ENCODE assay signal across 24 cellular contexts in genomic region chr3:120017692-120018091, GRCh38.
"Had no signal": no experiment of that assay in that cellular context is flagged by ENCODE, and none has a peak within 500 bp of the region (broad histone marks: within the 10 kb centered on the region; RNA-seq: fewer than 3 reads in every experiment).

No MANE protein-coding gene starts in this region.

- ATAC-seq: activated CD8-positive, alpha-beta memory T cell treated with anti-CD3 and anti-CD28 coated beads, Interleukin-2, amount 10 ng/mL, durations not matched to agents 7 days and 5 days; activated CD8-positive, alpha-beta T cell treated with anti-CD3 and anti-CD28 coated beads for 36 hours; activated T-helper 17 cell treated with anti-CD3 and anti-CD28 coated beads, Interleukin-2, amount 50 U/mL, for 72 hours; gastrocnemius medialis; left ventricle myocardium superior; naive thymus-derived CD8-positive, alpha-beta T cell; right cardiac atrium had no signal

- H3K9me3 ChIP-seq: breast epithelium, esophagus muscularis mucosa, gastrocnemius medialis, stomach, suprapubic skin, tibial nerve had no signal

- DNase-seq: activated CD4-positive, alpha-beta T cell treated with anti-CD3 and anti-CD28 coated beads for 48 hours; activated CD4-positive, CD25-positive, alpha-beta regulatory T cell; activated CD8-positive, alpha-beta memory T cell treated with anti-CD3 and anti-CD28 coated beads, Interleukin-2, amount 10 ng/mL, durations not matched to agents 7 days and 5 days; activated CD8-positive, alpha-beta T cell treated with anti-CD3 and anti-CD28 coated beads for 36 hours; activated T-cell treated with anti-CD3 and anti-CD28 coated beads for 4 hours; gastrocnemius medialis; hippocampal formation; left ventricle myocardium superior; mammary epithelial cell; naive thymus-derived CD8-positive, alpha-beta T cell; right cardiac atrium; stimulated activated CD4-positive, alpha-beta T cell treated with anti-CD3 and anti-CD28 coated beads, Interleukin-4, amount 100 ng/mL, for 4 hours; stomach; T1000 had no signal

- H3K36me3 ChIP-seq: breast epithelium, esophagus muscularis mucosa, gastrocnemius medialis, stomach, suprapubic skin, tibial nerve had no signal

- H3K4me3 ChIP-seq: breast epithelium, coronary artery, esophagus muscularis mucosa, gastrocnemius medialis, stomach, suprapubic skin, tibial nerve had no signal

- H3K9me3 Mint-ChIP-seq: activated CD8-positive, alpha-beta T cell treated with anti-CD3 and anti-CD28 coated beads for 36 hours; activated naive CD4-positive, alpha-beta T cell treated with anti-CD3 and anti-CD28 coated beads, Interleukin-2, amount 50 U/mL, for 72 hours; activated T-helper 17 cell treated with anti-CD3 and anti-CD28 coated beads, Interleukin-2, amount 50 U/mL, for 72 hours; mesothelial cell of epicardium; naive thymus-derived CD8-positive, alpha-beta T cell; T-helper 1 cell treated with Interleukin-12 subunit alpha and Interleukin-12 subunit beta and Interleukin-4 antibody, amounts not matched to agents 30 μg/mL and 1 μg/mL, for 36 hours had no signal

- H3K27ac Mint-ChIP-seq: activated CD8-positive, alpha-beta memory T cell treated with anti-CD3 and anti-CD28 coated beads, Interleukin-2, amount 10 ng/mL, durations not matched to agents 7 days and 5 days; activated CD8-positive, alpha-beta T cell treated with anti-CD3 and anti-CD28 coated beads for 36 hours; activated T-helper 17 cell treated with anti-CD3 and anti-CD28 coated beads, Interleukin-2, amount 50 U/mL, for 72 hours; mesothelial cell of epicardium; T-helper 1 cell treated with Interleukin-12 subunit alpha and Interleukin-12 subunit beta and Interleukin-4 antibody, amounts not matched to agents 30 μg/mL and 1 μg/mL, for 36 hours had no signal

- H3K27me3 ChIP-seq: breast epithelium, esophagus muscularis mucosa, gastrocnemius medialis, stomach, suprapubic skin, tibial nerve had no signal

- H3K27me3 Mint-ChIP-seq: activated CD8-positive, alpha-beta memory T cell treated with anti-CD3 and anti-CD28 coated beads, Interleukin-2, amount 10 ng/mL, durations not matched to agents 7 days and 5 days; activated CD8-positive, alpha-beta T cell treated with anti-CD3 and anti-CD28 coated beads for 36 hours; activated T-helper 17 cell treated with anti-CD3 and anti-CD28 coated beads, Interleukin-2, amount 50 U/mL, for 72 hours; naive thymus-derived CD8-positive, alpha-beta T cell had no signal

- H3K4me3 Mint-ChIP-seq: activated CD8-positive, alpha-beta memory T cell treated with anti-CD3 and anti-CD28 coated beads, Interleukin-2, amount 10 ng/mL, durations not matched to agents 7 days and 5 days; activated CD8-positive, alpha-beta T cell treated with anti-CD3 and anti-CD28 coated beads for 36 hours; activated T-helper 17 cell treated with anti-CD3 and anti-CD28 coated beads, Interleukin-2, amount 50 U/mL, for 72 hours; mesothelial cell of epicardium; T-helper 1 cell treated with Interleukin-12 subunit alpha and Interleukin-12 subunit beta and Interleukin-4 antibody, amounts not matched to agents 30 μg/mL and 1 μg/mL, for 36 hours had no signal

- H3K27ac ChIP-seq: breast epithelium, coronary artery, esophagus muscularis mucosa, gastrocnemius medialis, parathyroid adenoma, stomach, suprapubic skin, tibial nerve had no signal

- H3K4me1 ChIP-seq: breast epithelium had no signal
